ENCODE assay signal across 1 cellular context in genomic region chr3:14554715-14555114, GRCh38.
TF ChIP-seq lines count a peak whose summit lies in the region.

No MANE protein-coding gene starts in this region.

TF ChIP-seq in H1, 55 proteins besides CTCF, POLR2A, EP300 and RAD21:
- TF ChIP-seq SIN3A (conservative IDR thresholded peaks at IDR 0.05 in 1 of 2, IDR thresholded peaks at IDR 0.05 in 1 of 2; ENCODE audit: low read depth in 1 of 2, low read length in 2 of 2) (no peak), SP1 (IDR thresholded peaks at IDR 0.05; ENCODE audit: low read depth, low read length) (no peak), EGR1 (IDR thresholded peaks at IDR 0.05; ENCODE audit: borderline replicate concordance, low read depth, low read length) (no peak), ASH2L (IDR thresholded peaks at IDR 0.05; ENCODE audit: low read length) (no peak), SAP30 (IDR thresholded peaks at IDR 0.05; ENCODE audit: insufficient read depth, insufficient replicate concordance, low read length) (no peak)
